Comparison of ENCODE assay signal across 8 cellular contexts in the genomic region with DNA sequence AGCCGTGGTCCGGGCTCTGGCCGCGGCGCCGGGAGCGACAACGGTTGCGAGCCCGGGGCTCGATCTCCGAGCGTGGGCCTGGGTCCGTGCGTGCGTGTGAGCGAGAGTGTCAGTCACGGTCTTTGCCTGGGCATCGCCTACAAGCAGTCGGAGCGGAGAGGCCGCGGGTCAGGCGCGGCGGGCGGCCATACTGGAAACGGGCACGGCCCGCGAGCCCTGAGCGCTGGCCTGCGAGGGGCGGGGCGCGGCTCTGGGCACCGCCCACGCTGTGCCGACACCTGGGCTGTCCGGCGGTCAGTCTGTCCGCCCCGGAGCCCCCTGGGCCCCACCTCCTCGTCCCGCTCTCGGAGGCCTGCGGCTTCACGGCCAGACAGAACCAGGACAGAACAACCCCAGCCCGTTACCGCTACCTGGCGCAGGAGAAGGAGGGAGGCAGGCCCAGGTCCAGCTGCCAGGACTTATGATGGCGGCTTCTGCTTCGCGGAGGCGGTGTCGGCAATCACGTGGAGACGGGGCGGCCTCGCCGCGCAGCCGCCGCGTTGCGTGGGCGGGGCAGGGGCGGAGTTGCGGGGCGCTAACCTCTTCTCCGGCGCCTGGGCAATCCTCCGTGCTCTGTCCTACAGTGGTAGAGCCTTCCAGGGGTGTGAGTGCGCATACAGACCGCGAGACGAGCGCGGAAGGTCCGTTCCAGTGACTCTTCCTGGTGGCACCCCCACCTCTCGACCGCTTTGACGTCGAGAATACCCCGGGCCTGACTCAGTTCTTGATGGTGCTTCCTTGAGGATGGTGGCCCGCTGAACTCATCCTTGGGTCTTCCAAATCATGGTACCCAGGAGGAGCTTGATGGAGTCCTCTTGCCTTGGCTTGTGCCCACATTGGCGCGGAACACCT. TPM values are rescaled to one million over a fixed set of nuclear protein-coding genes. Genes with fewer than 3 reads are reported as not detected.
DNase-seq lines count a peak whose midpoint lies in the region; ATAC-seq, FAIRE-seq and TF ChIP-seq lines count a peak whose summit lies in the region.

A gene with protein sequence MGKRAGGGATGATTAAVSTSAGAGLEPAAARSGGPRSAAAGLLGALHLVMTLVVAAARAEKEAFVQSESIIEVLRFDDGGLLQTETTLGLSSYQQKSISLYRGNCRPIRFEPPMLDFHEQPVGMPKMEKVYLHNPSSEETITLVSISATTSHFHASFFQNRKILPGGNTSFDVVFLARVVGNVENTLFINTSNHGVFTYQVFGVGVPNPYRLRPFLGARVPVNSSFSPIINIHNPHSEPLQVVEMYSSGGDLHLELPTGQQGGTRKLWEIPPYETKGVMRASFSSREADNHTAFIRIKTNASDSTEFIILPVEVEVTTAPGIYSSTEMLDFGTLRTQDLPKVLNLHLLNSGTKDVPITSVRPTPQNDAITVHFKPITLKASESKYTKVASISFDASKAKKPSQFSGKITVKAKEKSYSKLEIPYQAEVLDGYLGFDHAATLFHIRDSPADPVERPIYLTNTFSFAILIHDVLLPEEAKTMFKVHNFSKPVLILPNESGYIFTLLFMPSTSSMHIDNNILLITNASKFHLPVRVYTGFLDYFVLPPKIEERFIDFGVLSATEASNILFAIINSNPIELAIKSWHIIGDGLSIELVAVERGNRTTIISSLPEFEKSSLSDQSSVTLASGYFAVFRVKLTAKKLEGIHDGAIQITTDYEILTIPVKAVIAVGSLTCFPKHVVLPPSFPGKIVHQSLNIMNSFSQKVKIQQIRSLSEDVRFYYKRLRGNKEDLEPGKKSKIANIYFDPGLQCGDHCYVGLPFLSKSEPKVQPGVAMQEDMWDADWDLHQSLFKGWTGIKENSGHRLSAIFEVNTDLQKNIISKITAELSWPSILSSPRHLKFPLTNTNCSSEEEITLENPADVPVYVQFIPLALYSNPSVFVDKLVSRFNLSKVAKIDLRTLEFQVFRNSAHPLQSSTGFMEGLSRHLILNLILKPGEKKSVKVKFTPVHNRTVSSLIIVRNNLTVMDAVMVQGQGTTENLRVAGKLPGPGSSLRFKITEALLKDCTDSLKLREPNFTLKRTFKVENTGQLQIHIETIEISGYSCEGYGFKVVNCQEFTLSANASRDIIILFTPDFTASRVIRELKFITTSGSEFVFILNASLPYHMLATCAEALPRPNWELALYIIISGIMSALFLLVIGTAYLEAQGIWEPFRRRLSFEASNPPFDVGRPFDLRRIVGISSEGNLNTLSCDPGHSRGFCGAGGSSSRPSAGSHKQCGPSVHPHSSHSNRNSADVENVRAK (N-terminal part only) (minus strand): TSS at position 215 of the 891 bp plus-strand sequence. CDS start 286 bp downstream, outside the sequence.

- H2AK5ac ChIP-seq in IMR-90 (ENCODE audit: low read depth, low read length) = no peak within 1 kb of the TSS; the same call in 1 of the 2 replicates

- peaks cover 10 to 25% of the 10 kb centered on the region in 2 experiments; a peak in 3 of 4 replicates for H3K79me1 ChIP-seq in IMR-90 (ENCODE audit: low read depth in 1 of 2, low read length in 2 of 2)

- H3K9ac ChIP-seq in IMR-90 (ENCODE audit: low read depth, low read length) (peak within 1 kb of the TSS; percentile 94), endothelial cell of umbilical vein (replicated peaks; ENCODE audit: extremely low read depth, insufficient read depth, low read length) (peak within 1 kb of the TSS; percentile 82)

- dilution Hi-C loops in IMR-90 (cut with HindIII; ENCODE audit: low sequenced_read_pairs, unreplicated experiment) = no loop called here
- dilution Hi-C loops in endothelial cell of umbilical vein (cut with MboI; ENCODE audit: extremely low pct_ligation_motif_present, low sequenced_read_pairs) = no loop called here

- H2BK20ac ChIP-seq in IMR-90 (ENCODE audit: low read depth, low read length) = peak within 1 kb of the TSS; percentile 94; the same call in 1 of the 2 replicates

- H3K56ac ChIP-seq in IMR-90 (ENCODE audit: extremely low read depth, insufficient read depth, low read length) = peak within 1 kb of the TSS; percentile 92

- POLR2A ChIA-PET in IMR-90 (lab: Charles Lee; ENCODE audit: unreplicated experiment) = no interaction called here
- POLR2A ChIA-PET in OCI-LY7 (lab: Charles Lee) = interaction anchor here (1.1 to 1.3 kb wide), 2 partner anchors 13 to 32 kb away, joined by 5 read pairs; no protein-coding TSS in a partner anchor
- POLR2A ChIA-PET in endothelial cell of umbilical vein (lab: Charles Lee) = no interaction called here

- peak; percentile 84 for FAIRE-seq in endothelial cell of umbilical vein (lab: Jason Lieb, UNC)

- H2AFZ ChIP-seq in IMR-90 (replicated peaks; ENCODE audit: low read length, poor library complexity) (peak within 1 kb of the TSS; percentile 99), OCI-LY7 (ENCODE audit: low read length) (peak within 1 kb of the TSS; percentile 88), endothelial cell of umbilical vein (ENCODE audit: low read depth, low read length) (peak within 1 kb of the TSS; percentile 99)

- 1% methylated on average over 61 of the region's 88 CpGs; no CpG with 5 or more reads in 1 of the 2 experiments for WGBS in IMR-90 (ENCODE audit: extremely low coverage in 2 of 2, insufficient read length in 1 of 2), 2 experiments

- no peaks in the 10 kb centered on the region for H3K9me2 ChIP-seq in OCI-LY7 (ENCODE audit: insufficient read depth, low read length)

- H3K4me2 ChIP-seq in IMR-90 (ENCODE audit: low read depth, low read length) = peak within 1 kb of the TSS; percentile 90
- H3K4me2 ChIP-seq in OCI-LY7 (ENCODE audit: low read length) = peak within 1 kb of the TSS; percentile 79
- peak within 1 kb of the TSS; percentile 99 for H3K4me2 ChIP-seq in endothelial cell of umbilical vein (ENCODE audit: insufficient read depth, low read length)

- H3K18ac ChIP-seq in IMR-90 (ENCODE audit: low read depth, low read length) = peak within 1 kb of the TSS; percentile 92

- BruUV-seq in IMR-90 (replicated peaks; lab: Mats Ljungman, UMichigan) (no TSS peak), OCI-LY7 (replicated peaks; lab: Mats Ljungman, UMichigan) (no TSS peak), endothelial cell of umbilical vein (replicated peaks; lab: Mats Ljungman, UMichigan) (no TSS peak)

- H3K4me3 ChIP-seq in IMR-90 (ENCODE audit: insufficient read depth, low read depth, low read length) (peak within 1 kb of the TSS; percentile 87), OCI-LY7 (ENCODE audit: low read depth, low read length, poor library complexity, severe bottlenecking) (peak within 1 kb of the TSS; percentile 72), endothelial cell of umbilical vein (replicated peaks in 1 of 3; ENCODE audit: insufficient read depth in 1 of 3, low read depth in 1 of 3, low read length in 3 of 3) (peak within 1 kb of the TSS; percentile 59 to 99 (median 97))

- H3K27me3 ChIP-seq in IMR-90 (ENCODE audit: control insufficient read depth, insufficient read depth, low read length) (no peaks in the 10 kb centered on the region), endothelial cell of umbilical vein (ENCODE audit: control insufficient read depth in 2 of 2, insufficient read depth in 2 of 2, low read length in 2 of 2) (peaks cover 2 to 7% of the 10 kb centered on the region in 2 experiments)

- peak within 1 kb of the TSS; percentile 99 for H4K91ac ChIP-seq in IMR-90 (ENCODE audit: insufficient read depth, low read depth, low read length)

- in situ Hi-C loops in IMR-90 (cut with MboI; ENCODE audit: low sequenced_read_pairs) = no loop called here

- H2AK9ac ChIP-seq in IMR-90 (replicated peaks; ENCODE audit: low read depth, low read length, poor library complexity) = peak within 1 kb of the TSS; percentile 95

- H3K4ac ChIP-seq in IMR-90 (ENCODE audit: low read depth, low read length) = peak within 1 kb of the TSS; percentile 99

- H4K20me1 ChIP-seq in IMR-90 (ENCODE audit: insufficient read depth, low read length) (peaks cover 23% of the 10 kb centered on the region), OCI-LY7 (ENCODE audit: insufficient read depth, low read length) (peaks cover 21% of the 10 kb centered on the region; the same call in 1 of the 2 replicates), endothelial cell of umbilical vein (replicated peaks; ENCODE audit: control insufficient read depth, extremely low read depth, insufficient read depth, low read length) (peaks cover 4% of the 10 kb centered on the region)

- 0 out of 2 replicates have a peak, but pooled peaks have one; percentile 8 for TF ChIP-seq RAD21 in IMR-90 (IDR thresholded peaks at IDR 0.05; ENCODE audit: low read length)

- DNase-seq in DMS 273 treated with DMSO at 0.1 percent for 48 hours (lab: John Stamatoyannopoulos, UW) (peak; percentile 84), IMR-90 (peak; percentile 93), OCI-LY7 (ENCODE audit: low spot score) (peak; percentile 95), activated T-cell treated with anti-CD3 and anti-CD28 coated beads for 1 hour (ENCODE audit: low read depth) (peak; percentile 94), endothelial cell of umbilical vein (ENCODE audit: low read depth, low spot score) (peak; percentile 94), midbrain (lab: John Stamatoyannopoulos, UW) (peak; percentile 93)
- peak; percentile 94 to 96 for DNase-seq in stimulated activated CD8-positive, alpha-beta memory T cell treated with anti-CD3 and anti-CD28 coated beads, Interleukin-15, amount 100 ng/mL, for 48 hours (ENCODE audit: low read depth in 2 of 2)

- CTCF ChIA-PET in IMR-90 (lab: Yijun Ruan, JAX) (no interaction called here), OCI-LY7 (lab: Charles Lee; ENCODE audit: unreplicated experiment) (no interaction called here), endothelial cell of umbilical vein (lab: Charles Lee) (interaction anchor here (1.0 kb wide), 1 partner anchor 189 kb away, joined by 6 read pairs; no protein-coding TSS in a partner anchor)

- peaks cover 40% of the 10 kb centered on the region for H3K79me2 ChIP-seq in OCI-LY7 (ENCODE audit: insufficient read depth, low read depth, low read length)
- peaks cover 38% of the 10 kb centered on the region for H3K79me2 ChIP-seq in endothelial cell of umbilical vein (ENCODE audit: control insufficient read depth, insufficient read depth, low read length)

- ATAC-seq in GM21528 (IDR thresholded peaks at IDR 0.05; ENCODE audit: low FRiP score, unreplicated experiment) (peak; percentile 82), IMR-90 (ENCODE audit: low read depth) (peak; percentile 95)

- H3K14ac ChIP-seq in IMR-90 (replicated peaks; ENCODE audit: low read depth, low read length) = peak within 1 kb of the TSS; percentile 99

- H3K9me3 ChIP-seq in IMR-90 (ENCODE audit: control insufficient read depth, insufficient read depth, low read length) = no peaks in the 10 kb centered on the region
- no peaks in the 10 kb centered on the region for H3K9me3 ChIP-seq in OCI-LY7 (ENCODE audit: low read length)
- no peaks in the 10 kb centered on the region for H3K9me3 ChIP-seq in endothelial cell of umbilical vein (replicated peaks; ENCODE audit: control insufficient read depth, insufficient read depth, low read length)

- TF ChIP-seq CTCF in IMR-90 (conservative IDR thresholded peaks at IDR 0.05; ENCODE audit: low read depth, low read length) (no peak), OCI-LY7 (conservative IDR thresholded peaks at IDR 0.05; ENCODE audit: low read length) (no peak), endothelial cell of umbilical vein (IDR thresholded peaks at IDR 0.05; ENCODE audit: extremely low read depth in 1 of 2, insufficient read depth in 1 of 2, low read depth in 1 of 2, low read length in 2 of 2) (no peak)

- H2BK5ac ChIP-seq in IMR-90 (ENCODE audit: low read depth, low read length, poor library complexity, severe bottlenecking) = peak within 1 kb of the TSS; percentile 99

- peaks cover 2% of the 10 kb centered on the region; the same call in 1 of the 2 replicates for H3K4me1 ChIP-seq in IMR-90 (ENCODE audit: control insufficient read depth, insufficient read depth, low read length)
- peaks cover 42% of the 10 kb centered on the region for H3K4me1 ChIP-seq in OCI-LY7 (ENCODE audit: insufficient read depth, low read length, poor library complexity, severe bottlenecking)
- peaks cover 17% of the 10 kb centered on the region for H3K4me1 ChIP-seq in endothelial cell of umbilical vein (ENCODE audit: control insufficient read depth, extremely low read depth, insufficient read depth, low read length)

- TF ChIP-seq POLR2A in IMR-90 (IDR thresholded peaks at IDR 0.05; ENCODE audit: low read depth, low read length) (no peak), endothelial cell of umbilical vein (IDR thresholded peaks at IDR 0.05; ENCODE audit: low read depth, low read length) (peak; percentile 69)

- H3K27ac ChIP-seq in IMR-90 (ENCODE audit: insufficient read depth, low read length) = peak within 1 kb of the TSS; percentile 98
- peak within 1 kb of the TSS; percentile 80 for H3K27ac ChIP-seq in OCI-LY7 (ENCODE audit: low read depth, low read length, poor library complexity, severe bottlenecking)
- peak within 1 kb of the TSS; percentile 79 for H3K27ac ChIP-seq in endothelial cell of umbilical vein (ENCODE audit: insufficient read depth, low read depth, low read length)

- H3K23ac ChIP-seq in IMR-90 (ENCODE audit: low read depth, low read length) = peak within 1 kb of the TSS; percentile 84

- H3K9me1 ChIP-seq in IMR-90 (ENCODE audit: insufficient read depth, low read length) (peaks cover 3% of the 10 kb centered on the region), endothelial cell of umbilical vein (replicated peaks; ENCODE audit: control insufficient read depth, extremely low read depth, insufficient read depth, low read length) (no peaks in the 10 kb centered on the region)

- H2BK120ac ChIP-seq in IMR-90 (ENCODE audit: low read depth, low read length) = peak within 1 kb of the TSS; percentile 100

- H3K36me3 ChIP-seq in IMR-90 (ENCODE audit: control insufficient read depth, insufficient read depth, low read length) (no peaks in the 10 kb centered on the region), OCI-LY7 (ENCODE audit: insufficient read depth, low read length) (no peaks in the 10 kb centered on the region), endothelial cell of umbilical vein (ENCODE audit: control insufficient read depth in 2 of 2, extremely low read depth in 1 of 2, insufficient read depth in 2 of 2, low read length in 2 of 2) (no peaks in the 10 kb centered on the region)

- H4K8ac ChIP-seq in IMR-90 (ENCODE audit: low read depth in 2 of 2, low read length in 2 of 2) = peak within 1 kb of the TSS; percentile 83 to 95

- intact Hi-C loops in IMR-90 (cut with micrococcal nuclease) (loop anchor here (1.0 to 10.0 kb wide), 6 partner anchors 45 to 391 kb away; no protein-coding TSS in a partner anchor), OCI-LY7 (cut with micrococcal nuclease; ENCODE audit: unreplicated experiment) (loop anchor here (1.0 to 2.0 kb wide), 3 partner anchors 17 to 60 kb away; no protein-coding TSS in a partner anchor), endothelial cell of umbilical vein (cut with micrococcal nuclease) (loop anchor here (1.0 to 2.0 kb wide), 3 partner anchors 127 to 389 kb away; no protein-coding TSS in a partner anchor)

- H4K5ac ChIP-seq in IMR-90 (ENCODE audit: low read depth, low read length) = peak within 1 kb of the TSS; percentile 86

- peak within 1 kb of the TSS; percentile 92; the same call in 1 of the 3 replicates for H2BK15ac ChIP-seq in IMR-90 (ENCODE audit: low read depth, low read length)

RNA-seq across cellular contexts. Expression of the gene that starts here (rescaled TPM):
- total RNA-seq in IMR-90 (2012; rRNA removed) = 13.3 and 18.9 TPM in 2 replicates
- 14.0 TPM in 2 replicates for polyA plus RNA-seq in IMR-90 (2012; rRNA removed)
- polyA plus RNA-seq in IMR-90 (2012; cell fraction: cytosol; rRNA removed) = 3.5 and 6.7 TPM in 2 replicates
- polyA plus RNA-seq in IMR-90 (2012; cell fraction: nucleus; rRNA removed; ENCODE audit: low replicate concordance) = 16.5 and 40.8 TPM in 2 replicates
- 12.2 and 17.4 TPM in 2 replicates for total RNA-seq in OCI-LY7 (2014; rRNA removed; shearing (Covaris generic))
- 32.3 and 41.6 TPM in 2 replicates for total RNA-seq in OCI-LY7 (2022)
- 24.1 and 28.6 TPM in 2 replicates for total RNA-seq in endothelial cell of umbilical vein
- 11.1 and 12.2 TPM in 2 replicates for polyA plus RNA-seq in endothelial cell of umbilical vein
- polyA plus RNA-seq in endothelial cell of umbilical vein (2011; cell fraction: cytosol; rRNA removed) = 7.2 and 8.4 TPM in 2 replicates
- 39.0 and 43.0 TPM in 2 replicates for polyA plus RNA-seq in endothelial cell of umbilical vein (2011; cell fraction: nucleus; rRNA removed)
- 18.5 and 22.9 TPM in 2 replicates for polyA plus RNA-seq in endothelial cell of umbilical vein (2012)
- polyA minus RNA-seq in endothelial cell of umbilical vein = 35.8 and 38.2 TPM in 2 replicates
- polyA minus RNA-seq in endothelial cell of umbilical vein (2011; cell fraction: cytosol; rRNA and poly(A)+ RNA removed) = 5.7 TPM
- polyA minus RNA-seq in endothelial cell of umbilical vein (2011; cell fraction: nucleus; rRNA and poly(A)+ RNA removed) = 45.3 and 50.0 TPM in 2 replicates

Comparison
In these comparisons a context has a peak if more than half of its experiments do, and no peak if none do; other contexts are left out.
1. Peak in every context shown above with its lines: DNase-seq, ATAC-seq, H3K4me3 ChIP-seq and H3K27ac ChIP-seq.